ENCODE assay signal across 8 cellular contexts in genomic region chr1:31412732-31413404, GRCh38. TPM values are rescaled to one million over a fixed set of nuclear protein-coding genes. Genes with fewer than 3 reads are reported as not detected.
DNase-seq lines count a peak whose midpoint lies in the region; TF ChIP-seq lines count a peak whose summit lies in the region.

SERINC2 (plus strand) TSS chr1:31413213; CDS start chr1:31413266, 53 bp downstream.

- peak within 1 kb of the TSS; percentile 90 for H3K4me3 Mint-ChIP-seq in activated CD4-positive, alpha-beta T cell treated with anti-CD3 and anti-CD28 coated beads, Interleukin-2, amount 10 ng/mL, durations not matched to agents 24 days and 14 days

- H3K9me3 Mint-ChIP-seq in activated CD4-positive, alpha-beta T cell treated with anti-CD3 and anti-CD28 coated beads, Interleukin-2, amount 10 ng/mL, durations not matched to agents 24 days and 14 days, result no peaks in the 10 kb centered on the region

- peak within 1 kb of the TSS; percentile 70 for H2AFZ ChIP-seq in neuron (ENCODE audit: low read depth, low read length)

- H3K4me1 ChIP-seq in neuron (ENCODE audit: insufficient read depth, low read length), result peaks cover 32% of the 10 kb centered on the region

- peak within 1 kb of the TSS; percentile 67 for H3K27ac Mint-ChIP-seq in activated CD4-positive, alpha-beta T cell treated with anti-CD3 and anti-CD28 coated beads, Interleukin-2, amount 10 ng/mL, durations not matched to agents 24 days and 14 days

- no peaks in the 10 kb centered on the region for H3K27me3 ChIP-seq in neuron (ENCODE audit: insufficient read depth, low read length)

- DNase-seq in NCI-H1436 (lab: John Stamatoyannopoulos, UW), result peak; percentile 43
- DNase-seq in NCI-H1436 treated with DMSO at 0.1 percent for 48 hours (lab: John Stamatoyannopoulos, UW), result no peak
- peak; percentile 66 for DNase-seq in HT-29 (ENCODE audit: low spot score)
- DNase-seq in activated CD4-positive, alpha-beta T cell treated with anti-CD3 and anti-CD28 coated beads, Interleukin-2, amount 10 ng/mL, durations not matched to agents 24 days and 14 days, result peak; percentile 68
- no peak for DNase-seq in fibroblast of mammary gland (ENCODE audit: low read depth)
- DNase-seq in NOMO-1 (lab: John Stamatoyannopoulos, UW; ENCODE audit: unreplicated experiment in 2 of 2), result no peak
- no peak for DNase-seq in OCI-M1 (lab: John Stamatoyannopoulos, UW)

- H3K4me3 ChIP-seq in fibroblast of mammary gland (ENCODE audit: control insufficient read depth, low read depth, low read length) (peak within 1 kb of the TSS; percentile 77), neuron (ENCODE audit: low read length) (peak within 1 kb of the TSS; percentile 98)

- H3K4me1 Mint-ChIP-seq in activated CD4-positive, alpha-beta T cell treated with anti-CD3 and anti-CD28 coated beads, Interleukin-2, amount 10 ng/mL, durations not matched to agents 24 days and 14 days, result peaks cover 4% of the 10 kb centered on the region

- intact Hi-C loops in activated CD4-positive, alpha-beta T cell treated with anti-CD3 and anti-CD28 coated beads, Interleukin-2, amount 10 ng/mL, durations not matched to agents 24 days and 14 days (cut with micrococcal nuclease), result no loop called here

- H3K9me3 ChIP-seq in neuron (ENCODE audit: low read length), result no peaks in the 10 kb centered on the region

- TF ChIP-seq CTCF in fibroblast of mammary gland (conservative IDR thresholded peaks at IDR 0.05; ENCODE audit: control insufficient read depth, insufficient read depth, low read depth, low read length), result no peak

- H3K36me3 ChIP-seq in neuron (ENCODE audit: insufficient read depth, low read length), result no peaks in the 10 kb centered on the region

- no peaks in the 10 kb centered on the region for H3K36me3 Mint-ChIP-seq in activated CD4-positive, alpha-beta T cell treated with anti-CD3 and anti-CD28 coated beads, Interleukin-2, amount 10 ng/mL, durations not matched to agents 24 days and 14 days (ENCODE audit: low read depth)

- peaks cover 63% of the 10 kb centered on the region for H3K27me3 Mint-ChIP-seq in activated CD4-positive, alpha-beta T cell treated with anti-CD3 and anti-CD28 coated beads, Interleukin-2, amount 10 ng/mL, durations not matched to agents 24 days and 14 days

RNA-seq across cellular contexts. Expression of gene SERINC2, which starts in this region (rescaled TPM):
- total RNA-seq in HT-29 (2014; rRNA removed; shearing (Covaris generic)), result 75.9 and 80.4 TPM in 2 replicates
- not detected in 2 replicates for total RNA-seq in activated CD4-positive, alpha-beta T cell treated with anti-CD3 and anti-CD28 coated beads, Interleukin-2, amount 10 ng/mL, durations not matched to agents 24 days and 14 days

Comparison
In these comparisons a context has a peak if more than half of its experiments do, and no peak if none do; other contexts are left out.
1. RNA of gene SERINC2 (total RNA-seq): 75.9 to 80.4 TPM in HT-29; not detected in activated CD4-positive, alpha-beta T cell treated with anti-CD3 and anti-CD28 coated beads, Interleukin-2, amount 10 ng/mL, durations not matched to agents 24 days and 14 days; every median in the first group is over 10 times any median in the second.
2. DNase-seq: peak in NCI-H1436 (single experiment) and HT-29 (single experiment); none in NCI-H1436 treated with DMSO at 0.1 percent for 48 hours (single experiment), fibroblast of mammary gland (single experiment), NOMO-1 (0 of 2) and OCI-M1 (single experiment).
3. Peak in DNase-seq in activated CD4-positive, alpha-beta T cell treated with anti-CD3 and anti-CD28 coated beads, Interleukin-2, amount 10 ng/mL, durations not matched to agents 24 days and 14 days; RNA of the gene not detected or under 1 TPM.